ENCODE assay signal across 8 cellular contexts in the genomic region with DNA sequence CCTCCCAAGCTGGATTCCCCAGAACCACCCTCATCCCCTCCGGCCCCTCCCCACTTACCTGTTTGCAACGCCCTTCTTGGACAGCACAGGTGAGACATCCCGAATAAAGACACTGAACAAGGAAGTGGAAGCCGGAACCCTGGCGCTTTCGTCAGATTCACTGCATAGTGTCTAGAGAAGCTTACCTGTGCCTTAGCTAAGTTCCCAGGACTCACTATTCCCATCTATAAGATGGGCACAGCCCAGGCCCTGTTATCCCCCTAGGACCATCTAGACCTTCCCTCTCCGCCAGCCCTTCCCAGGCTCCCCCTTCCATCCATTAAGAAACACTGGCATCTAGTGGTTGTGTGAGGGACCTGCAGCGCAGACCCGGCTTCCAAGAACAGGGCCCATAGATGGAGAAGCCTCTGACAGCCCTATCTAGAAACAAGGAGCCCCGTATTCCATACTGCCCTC. TPM values are rescaled to one million over a fixed set of nuclear protein-coding genes. Genes with fewer than 3 reads are reported as not detected.
DNase-seq lines count a peak whose midpoint lies in the region; ATAC-seq and TF ChIP-seq lines count a peak whose summit lies in the region.

No MANE protein-coding gene starts in this region.

- H3K9ac ChIP-seq in Loucy (ENCODE audit: low read depth, low read length, poor library complexity, severe bottlenecking): no peak overlapping the region

- no peak overlapping the region for H3K27ac ChIP-seq in RWPE1

- peak; percentile 43 for ATAC-seq in activated naive CD8-positive, alpha-beta T cell treated with anti-CD3 and anti-CD28 coated beads, Interleukin-2, amount 50 U/mL, for 24 hours
- ATAC-seq in left cardiac atrium: peak; percentile 78 to 90
- ATAC-seq in HG03139 (IDR thresholded peaks at IDR 0.05; ENCODE audit: unreplicated experiment): no peak
- no peak for ATAC-seq in HG03432 (IDR thresholded peaks at IDR 0.05; ENCODE audit: unreplicated experiment)

- CTCF ChIA-PET in RWPE1 (lab: Yijun Ruan, JAX): interaction anchor here (0.5 to 1.7 kb wide), 4 partner anchors 334 to 919 kb away, joined by 3 to 7 read pairs (median 5); no protein-coding TSS in a partner anchor

- H3K36me3 ChIP-seq in Loucy (ENCODE audit: insufficient read depth, low read length): no peaks in the 10 kb centered on the region

- H3K79me2 ChIP-seq in Loucy (ENCODE audit: insufficient read depth, low read length): no peaks in the 10 kb centered on the region

- H3K27me3 ChIP-seq in Loucy (ENCODE audit: insufficient read depth, low read length, poor library complexity, severe bottlenecking): no peaks in the 10 kb centered on the region

- no peaks in the 10 kb centered on the region for H3K4me1 ChIP-seq in Loucy (ENCODE audit: insufficient read depth, low read length, poor library complexity, severe bottlenecking)

- H3K4me3 ChIP-seq in Loucy (ENCODE audit: low read length, poor library complexity, severe bottlenecking): no peak overlapping the region

- POLR2A ChIA-PET in RWPE1 (lab: Yijun Ruan, JAX; ENCODE audit: low non-redundant PET): interaction anchor here (0.6 kb wide), 1 partner anchor 864 kb away, joined by 3 read pairs; no protein-coding TSS in a partner anchor

- H3K4me1 Mint-ChIP-seq in activated naive CD8-positive, alpha-beta T cell treated with anti-CD3 and anti-CD28 coated beads, Interleukin-2, amount 50 U/mL, for 24 hours: no peaks in the 10 kb centered on the region

- peak; percentile 96 for TF ChIP-seq CTCF in Loucy (conservative IDR thresholded peaks at IDR 0.05; ENCODE audit: low read length)
- TF ChIP-seq CTCF in RWPE1 (conservative IDR thresholded peaks at IDR 0.05; ENCODE audit: low read depth): peak; percentile 89

- no peaks in the 10 kb centered on the region for H3K9me3 ChIP-seq in Loucy (ENCODE audit: insufficient read depth, low read depth, low read length)

- peaks cover 18% of the 10 kb centered on the region for H3K27me3 Mint-ChIP-seq in activated naive CD8-positive, alpha-beta T cell treated with anti-CD3 and anti-CD28 coated beads, Interleukin-2, amount 50 U/mL, for 24 hours

- intact Hi-C loops in left cardiac atrium (cut with DNase I): loop anchor here (2.0 to 10.0 kb wide), 4 partner anchors 212 to 748 kb away; no protein-coding TSS in a partner anchor

- H3K27ac Mint-ChIP-seq in activated naive CD8-positive, alpha-beta T cell treated with anti-CD3 and anti-CD28 coated beads, Interleukin-2, amount 50 U/mL, for 24 hours: no peak overlapping the region

- no peaks in the 10 kb centered on the region for H3F3A ChIP-seq in Loucy (ENCODE audit: low read depth)

- no peaks in the 10 kb centered on the region for H3K9me3 Mint-ChIP-seq in activated naive CD8-positive, alpha-beta T cell treated with anti-CD3 and anti-CD28 coated beads, Interleukin-2, amount 50 U/mL, for 24 hours

- H2AFZ ChIP-seq in Loucy (ENCODE audit: low read length): no peak overlapping the region

- peak; percentile 83 for DNase-seq in ELF-1 (ENCODE audit: low read depth, low spot score)
- DNase-seq in RWPE1 (ENCODE audit: low spot score): peak; percentile 67
- DNase-seq in activated naive CD8-positive, alpha-beta T cell treated with anti-CD3 and anti-CD28 coated beads, Interleukin-2, amount 50 U/mL, for 24 hours: peak; percentile 52
- DNase-seq in left cardiac atrium: peak; percentile 55
- DNase-seq in putamen (ENCODE audit: low spot score): peak; percentile 35

- H3K36me3 Mint-ChIP-seq in activated naive CD8-positive, alpha-beta T cell treated with anti-CD3 and anti-CD28 coated beads, Interleukin-2, amount 50 U/mL, for 24 hours (ENCODE audit: low read depth): no peaks in the 10 kb centered on the region

- H4K20me1 ChIP-seq in Loucy (ENCODE audit: insufficient read depth, low read length, poor library complexity, severe bottlenecking): no peaks in the 10 kb centered on the region

- H3K4me2 ChIP-seq in Loucy (ENCODE audit: low read depth, low read length, poor library complexity, severe bottlenecking): no peak overlapping the region

- no peaks in the 10 kb centered on the region for H3K9me2 ChIP-seq in Loucy (replicated peaks; ENCODE audit: low read depth, low read length)

- no peak overlapping the region for H3K4me3 Mint-ChIP-seq in activated naive CD8-positive, alpha-beta T cell treated with anti-CD3 and anti-CD28 coated beads, Interleukin-2, amount 50 U/mL, for 24 hours

RNA-seq across cellular contexts. Expression of a gene that starts 26.9 kb away (rescaled TPM):
- 100 to 1,000 TPM; 657 to 709 TPM for total RNA-seq in left cardiac atrium

RNA-seq across cellular contexts. Expression of a gene that starts 36.8 kb away (rescaled TPM):
- 10 to 100 TPM; 15.6 to 23.3 TPM for total RNA-seq in left cardiac atrium

Comparison
In these comparisons a context has a peak if more than half of its experiments do, and no peak if none do; other contexts are left out.
1. ATAC-seq: peak in activated naive CD8-positive, alpha-beta T cell treated with anti-CD3 and anti-CD28 coated beads, Interleukin-2, amount 50 U/mL, for 24 hours (single experiment) and left cardiac atrium (2 of 2); none in HG03139 (single experiment) and HG03432 (single experiment).
2. Peak in every context shown above with its lines, with median percentiles within 50 percentile points of each other: DNase-seq.